15 cellular contexts compared by ENCODE assay signal in the genomic region with DNA sequence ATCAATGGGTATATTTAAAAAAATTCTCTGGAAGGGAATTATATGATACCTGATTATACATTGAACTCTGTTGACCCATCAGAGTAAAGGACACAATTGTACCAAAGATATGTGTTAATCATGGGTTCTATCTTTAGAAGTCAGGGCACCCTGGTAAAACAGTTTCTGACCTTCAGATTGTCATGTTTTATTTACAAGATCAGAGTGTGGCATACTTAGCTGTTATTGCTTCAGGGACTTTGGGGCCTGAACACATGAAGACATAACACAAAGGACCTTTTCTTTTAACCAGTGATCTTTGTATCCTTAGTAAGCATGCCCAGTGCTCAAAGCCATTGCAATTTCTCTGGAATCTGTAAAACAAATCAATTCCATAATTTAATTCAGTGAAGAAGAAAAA.
A peak's percentile ranks its signal among the peaks of the same experiment; 100 is the strongest.
DNase-seq lines count a peak whose midpoint lies in the region; ATAC-seq and TF ChIP-seq lines count a peak whose summit lies in the region.
"Had no signal": no experiment of that assay in that cellular context is flagged by ENCODE, and none has a peak within 500 bp of the region (broad histone marks: within the 10 kb centered on the region; RNA-seq: fewer than 3 reads in every experiment).

No MANE protein-coding gene starts in this region.

- H3K27ac Mint-ChIP-seq in neural crest cell (ENCODE audit: unreplicated experiment), result peak overlapping the region; percentile 45
- H3K27ac Mint-ChIP-seq: CD14-positive monocyte; CD8-positive, alpha-beta T cell; HFFc6 had no signal

- no peaks in the 10 kb centered on the region for H3K27me3 ChIP-seq in PC-3 (ENCODE audit: low read length)

- no peaks in the 10 kb centered on the region for H3K36me3 Mint-ChIP-seq in neural crest cell (ENCODE audit: low read depth)
- H3K36me3 Mint-ChIP-seq: CD14-positive monocyte; CD8-positive, alpha-beta T cell had no signal

- H3K27ac ChIP-seq in PC-3 (ENCODE audit: low read length), result no peak overlapping the region
- H3K27ac ChIP-seq: 22Rv1 had no signal

- H3K9me2 ChIP-seq in PC-3 (replicated peaks; ENCODE audit: low read length), result no peaks in the 10 kb centered on the region

- peak overlapping the region; percentile 16 for H3K4me3 Mint-ChIP-seq in neural crest cell
- H3K4me3 Mint-ChIP-seq: CD14-positive monocyte; CD8-positive, alpha-beta T cell; HFFc6 had no signal

- ATAC-seq in PC-3, result no peak
- ATAC-seq in GM18858 (IDR thresholded peaks at IDR 0.05; ENCODE audit: unreplicated experiment), result no peak
- ATAC-seq: CD8-positive, alpha-beta T cell had no signal

- CTCF ChIA-PET in PC-3 (lab: Charles Lee), result no interaction called here

- H3K4me3 ChIP-seq in PC-3 (ENCODE audit: low read length), result no peak overlapping the region

- TF ChIP-seq CTCF in PC-3 (conservative IDR thresholded peaks at IDR 0.05; ENCODE audit: low read depth, low read length) (no peak), neural crest cell (conservative IDR thresholded peaks at IDR 0.05) (no peak)

- no peaks in the 10 kb centered on the region for H4K20me1 ChIP-seq in PC-3 (ENCODE audit: low read length)

- H3K9ac ChIP-seq in PC-3 (ENCODE audit: low read length), result no peak overlapping the region

- no peaks in the 10 kb centered on the region for H3K9me3 ChIP-seq in PC-3 (ENCODE audit: low read length)

- peaks cover 17% of the 10 kb centered on the region for H3K4me1 Mint-ChIP-seq in neural crest cell
- H3K4me1 Mint-ChIP-seq: CD14-positive monocyte had no signal

- POLR2A ChIA-PET in PC-3 (lab: Charles Lee; ENCODE audit: unreplicated experiment), result interaction anchor here (0.6 kb wide), 1 partner anchor 254 kb away, joined by 5 read pairs; no protein-coding TSS in a partner anchor

- no peaks in the 10 kb centered on the region for H3K4me1 ChIP-seq in PC-3 (ENCODE audit: insufficient read depth, low read length)

- H3K36me3 ChIP-seq in PC-3 (ENCODE audit: low read depth, low read length), result no peaks in the 10 kb centered on the region

- H3K27me3 Mint-ChIP-seq in neural crest cell (ENCODE audit: low read depth), result no peaks in the 10 kb centered on the region

- no peak overlapping the region for H3K4me2 ChIP-seq in PC-3 (ENCODE audit: low read length)

- no TSS peak for BruUV-seq in PC-3 (replicated peaks; lab: Mats Ljungman, UMichigan)

- H3F3A ChIP-seq in PC-3 (ENCODE audit: low read length, unreplicated experiment), result no peaks in the 10 kb centered on the region

- H3K9me3 Mint-ChIP-seq in neural crest cell, result peaks cover 10% of the 10 kb centered on the region
- H3K9me3 Mint-ChIP-seq: CD8-positive, alpha-beta T cell; HFFc6 had no signal

- intact Hi-C loops in PC-3 (cut with micrococcal nuclease), result no loop called here

- H3K79me2 ChIP-seq in PC-3 (ENCODE audit: low read length), result no peaks in the 10 kb centered on the region

- DNase-seq in NCI-H2227 (lab: John Stamatoyannopoulos, UW; ENCODE audit: unreplicated experiment) (peak; percentile 13), NCI-H2227 treated with DMSO at 0.1 percent for 48 hours (lab: John Stamatoyannopoulos, UW) (no peak), PC-3 (no peak), epidermal melanocyte (ENCODE audit: insufficient read length, low spot score) (peak; percentile 15), neural crest cell (ENCODE audit: low read depth, low spot score) (no peak), T-helper 1 cell (no peak), NCI-H2029 treated with DMSO at 0.1 percent for 48 hours (lab: John Stamatoyannopoulos, UW) (no peak)
- DNase-seq: CD8-positive, alpha-beta T cell; DMS53; GF-D8; HCEC 1CT; HFFc6 had no signal

- H2AFZ ChIP-seq in PC-3 (ENCODE audit: low read length), result 0 out of 2 replicates have a peak overlapping the region, but pooled peaks have one; percentile 45

Comparison
In these comparisons a context has a peak if more than half of its experiments do, and no peak if none do; other contexts are left out.
1. DNase-seq: peak in NCI-H2227 (single experiment) and epidermal melanocyte (single experiment); none in NCI-H2227 treated with DMSO at 0.1 percent for 48 hours (single experiment), PC-3 (single experiment), neural crest cell (single experiment), T-helper 1 cell (0 of 5) and NCI-H2029 treated with DMSO at 0.1 percent for 48 hours (single experiment).